ENCODE assay signal across 21 cellular contexts in genomic region chr10:14118953-14119352, GRCh38.
DNase-seq lines count a peak whose midpoint lies in the region; ATAC-seq, FAIRE-seq and TF ChIP-seq lines count a peak whose summit lies in the region.
"Had no signal": no experiment of that assay in that cellular context is flagged by ENCODE, and none has a peak within 500 bp of the region (broad histone marks: within the 10 kb centered on the region; RNA-seq: fewer than 3 reads in every experiment).

No MANE protein-coding gene starts in this region.

- intact Hi-C loops in upper lobe of right lung (cut with DNase I) (no loop called here), pancreas (cut with DNase I) (no loop called here)

- 89 to 100% methylated on average over 1 to 4 of the region's 4 CpGs for WGBS in endodermal cell (ENCODE audit: insufficient coverage in 1 of 2, insufficient read length in 1 of 2), 2 experiments
- WGBS in pancreas, 2 donors: 88 to 89% methylated on average over 4 of the region's 4 CpGs

- no peaks in the 10 kb centered on the region for H3K9me3 Mint-ChIP-seq in endodermal cell
- H3K9me3 Mint-ChIP-seq: CD4-positive, alpha-beta memory T cell had no signal

- CTCF ChIA-PET in HEK293T (lab: Yijun Ruan, JAX): no interaction called here

- H3K4me1 Mint-ChIP-seq in endodermal cell: no peaks in the 10 kb centered on the region
- H3K4me1 Mint-ChIP-seq: CD4-positive, alpha-beta memory T cell had no signal

- H3K27me3 Mint-ChIP-seq in endodermal cell (ENCODE audit: insufficient read depth): no peaks in the 10 kb centered on the region

- H3K9ac ChIP-seq in endodermal cell (ENCODE audit: extremely low read depth, low read length, poor library complexity, severe bottlenecking): no peak overlapping the region
- H3K9ac ChIP-seq: BLaER1 treated with 17β-estradiol and CSF1 and Interleukin-3, amounts not matched to agents 10 nM and 100 nM; SK-N-SH had no signal

- TF ChIP-seq CTCF in endodermal cell (conservative IDR thresholded peaks at IDR 0.05): no peak
- TF ChIP-seq CTCF in upper lobe of right lung (IDR thresholded peaks at IDR 0.05): no peak
- TF ChIP-seq CTCF in pancreas (IDR thresholded peaks at IDR 0.05): no peak

- DNase-seq in NK-92 treated with Interleukin-12 subunit alpha and Interleukin-12 subunit beta, amount 100 ng/mL, for 24 hours (lab: John Stamatoyannopoulos, UW): peak; percentile 19
- no peak for DNase-seq in NK-92 (lab: John Stamatoyannopoulos, UW; ENCODE audit: unreplicated experiment)
- DNase-seq in NCI-H510A treated with DMSO at 0.1 percent for 48 hours (lab: John Stamatoyannopoulos, UW): peak; percentile 31
- DNase-seq in endodermal cell: peak; percentile 56
- no peak for DNase-seq in upper lobe of right lung
- no peak for DNase-seq in HEK293T (ENCODE audit: extremely low spot score)
- no peak for DNase-seq in pancreas
- DNase-seq: 8988T; CD4-positive, alpha-beta memory T cell; GDM1; GOT3; HCEC 1CT; Karpas-422; NCI-H1694 treated with DMSO at 0.1 percent for 48 hours; NCI-H748 treated with DMSO at 0.1 percent for 48 hours; OCI-M1; RPMI8226; SIG-M5; SK-N-SH had no signal

- H3K4me3 ChIP-seq in endodermal cell (ENCODE audit: low read length) (no peak overlapping the region), upper lobe of right lung (no peak overlapping the region), pancreas (no peak overlapping the region)
- H3K4me3 ChIP-seq: BLaER1 treated with 17β-estradiol and CSF1 and Interleukin-3, amounts not matched to agents 10 nM and 100 nM had no signal

- no peaks in the 10 kb centered on the region for H3K4me1 ChIP-seq in endodermal cell (ENCODE audit: control insufficient read depth, insufficient read depth, low read length)
- no peaks in the 10 kb centered on the region for H3K4me1 ChIP-seq in upper lobe of right lung
- H3K4me1 ChIP-seq in pancreas: no peaks in the 10 kb centered on the region
- H3K4me1 ChIP-seq: BLaER1 treated with 17β-estradiol and CSF1 and Interleukin-3, amounts not matched to agents 10 nM and 100 nM had no signal

- no peaks in the 10 kb centered on the region for H3K36me3 Mint-ChIP-seq in endodermal cell (ENCODE audit: low read depth)
- H3K36me3 Mint-ChIP-seq: CD4-positive, alpha-beta memory T cell had no signal

- H3K4me3 Mint-ChIP-seq in endodermal cell: no peak overlapping the region
- H3K4me3 Mint-ChIP-seq: CD4-positive, alpha-beta memory T cell had no signal

- H3K36me3 ChIP-seq in endodermal cell (ENCODE audit: control insufficient read depth, insufficient read depth, low read length) (no peaks in the 10 kb centered on the region), upper lobe of right lung (no peaks in the 10 kb centered on the region), pancreas (no peaks in the 10 kb centered on the region)
- H3K36me3 ChIP-seq: BLaER1 treated with 17β-estradiol and CSF1 and Interleukin-3, amounts not matched to agents 10 nM and 100 nM had no signal

- POLR2A ChIA-PET in HEK293T (lab: Yijun Ruan, JAX): no interaction called here

- H3K27me3 ChIP-seq in endodermal cell (ENCODE audit: control insufficient read depth, insufficient read depth, low read length, poor library complexity, severe bottlenecking) (no peaks in the 10 kb centered on the region), upper lobe of right lung (no peaks in the 10 kb centered on the region), pancreas (no peaks in the 10 kb centered on the region)
- H3K27me3 ChIP-seq: BLaER1 treated with 17β-estradiol and CSF1 and Interleukin-3, amounts not matched to agents 10 nM and 100 nM had no signal

- H3K27ac Mint-ChIP-seq in endodermal cell: no peak overlapping the region
- H3K27ac Mint-ChIP-seq: CD4-positive, alpha-beta memory T cell had no signal

- H3K27ac ChIP-seq in endodermal cell (ENCODE audit: low read depth, low read length) (no peak overlapping the region), upper lobe of right lung (no peak overlapping the region), pancreas (no peak overlapping the region)
- H3K27ac ChIP-seq: BLaER1 treated with 17β-estradiol and CSF1 and Interleukin-3, amounts not matched to agents 10 nM and 100 nM had no signal

- FAIRE-seq in pancreas (lab: Jason Lieb, UNC): no peak
- FAIRE-seq: GM18507 had no signal

- ATAC-seq in upper lobe of right lung: peak; percentile 54
- ATAC-seq in pancreas: no peak

- no peaks in the 10 kb centered on the region for H3K9me3 ChIP-seq in endodermal cell (ENCODE audit: control insufficient read depth, low read length)
- H3K9me3 ChIP-seq in upper lobe of right lung: no peaks in the 10 kb centered on the region
- no peaks in the 10 kb centered on the region for H3K9me3 ChIP-seq in pancreas
- H3K9me3 ChIP-seq: BLaER1 treated with 17β-estradiol and CSF1 and Interleukin-3, amounts not matched to agents 10 nM and 100 nM; SK-N-SH had no signal

TF ChIP-seq in HEK293T, 16 proteins besides CTCF, POLR2A, EP300 and RAD21:
- TF ChIP-seq SUZ12 (IDR thresholded peaks at IDR 0.05): no peak
- no peak for TF ChIP-seq ELF4 (IDR thresholded peaks at IDR 0.05)
- TF ChIP-seq LEF1 (IDR thresholded peaks at IDR 0.05; ENCODE audit: borderline replicate concordance): no peak
- TF ChIP-seq FOXA1 (IDR thresholded peaks at IDR 0.05): no peak
TF ChIP-seq in HEK293T: peak in this region for 0.

Comparison
In these comparisons a context has a peak if more than half of its experiments do, and no peak if none do; other contexts are left out.
1. DNase-seq: peak in NK-92 treated with Interleukin-12 subunit alpha and Interleukin-12 subunit beta, amount 100 ng/mL, for 24 hours (single experiment), NCI-H510A treated with DMSO at 0.1 percent for 48 hours (single experiment) and endodermal cell (single experiment); none in NK-92 (single experiment), upper lobe of right lung (single experiment), HEK293T (single experiment) and pancreas (0 of 6).